Comparison of ENCODE assay signal across 8 cellular contexts in genomic region chr12:99453831-99454538, GRCh38.
DNase-seq lines count a peak whose midpoint lies in the region; ATAC-seq, FAIRE-seq and TF ChIP-seq lines count a peak whose summit lies in the region.

No MANE protein-coding gene starts in this region.

- H3K4ac ChIP-seq in trophoblast cell (ENCODE audit: low read depth, low read length) = no peak overlapping the region

- H3K9me3 ChIP-seq in OCI-LY3 (ENCODE audit: insufficient read depth, low read length) (no peaks in the 10 kb centered on the region), adrenal gland (replicated peaks in 1 of 3) (peaks cover 0 to 6% (median 0%) of the 10 kb centered on the region in 3 donors), trophoblast cell (ENCODE audit: insufficient read depth, low read depth, low read length) (no peaks in the 10 kb centered on the region)

- no peak overlapping the region for H4K12ac ChIP-seq in trophoblast cell (ENCODE audit: low read depth, low read length)

- H4K20me1 ChIP-seq in OCI-LY3 (ENCODE audit: insufficient read depth, low read length) = no peaks in the 10 kb centered on the region

- 21 to 40% (median 23%) methylated on average over 2 of the region's 2 CpGs for WGBS in adrenal gland, 4 donors
- no CpG with 5 or more reads among the region's 2 CpGs for WGBS in trophoblast cell (ENCODE audit: extremely low coverage, insufficient coverage, insufficient read length)

- H3K9me3 Mint-ChIP-seq in activated T-helper 2 cell treated with anti-CD3 and anti-CD28 coated beads, Interferon-gamma antibody, Interleukin-2, Interleukin-4, amounts not matched to agents 10 μg/mL and 5 μg/mL and 100 μg/mL, durations not matched to agents 14 hours and 24 hours and 36 hours = peaks cover 28% of the 10 kb centered on the region

- H4K91ac ChIP-seq in trophoblast cell (ENCODE audit: low read depth, low read length) = no peak overlapping the region

- no peak overlapping the region for H3K23ac ChIP-seq in trophoblast cell (ENCODE audit: low read length)

- no peak for TF ChIP-seq POLR2A in adrenal gland (IDR thresholded peaks at IDR 0.05)

- no peaks in the 10 kb centered on the region for H3K27me3 Mint-ChIP-seq in activated T-helper 2 cell treated with anti-CD3 and anti-CD28 coated beads, Interferon-gamma antibody, Interleukin-2, Interleukin-4, amounts not matched to agents 10 μg/mL and 5 μg/mL and 100 μg/mL, durations not matched to agents 14 hours and 24 hours and 36 hours (ENCODE audit: low read depth)

- no peak overlapping the region for H3K9ac ChIP-seq in OCI-LY3 (ENCODE audit: low read length)
- no peak overlapping the region for H3K9ac ChIP-seq in trophoblast cell (ENCODE audit: low read length)

- H3K27ac ChIP-seq in OCI-LY3 (ENCODE audit: low read length) = no peak overlapping the region
- peak overlapping the region in 11 of 21 experiments; percentile 12 to 84 (median 69) for H3K27ac ChIP-seq in skin epidermis
- peak overlapping the region in 1 of 5 donors; percentile 64 for H3K27ac ChIP-seq in adrenal gland
- no peak overlapping the region for H3K27ac ChIP-seq in trophoblast cell (ENCODE audit: low read depth, low read length)

- H3K27ac Mint-ChIP-seq in activated T-helper 2 cell treated with anti-CD3 and anti-CD28 coated beads, Interferon-gamma antibody, Interleukin-2, Interleukin-4, amounts not matched to agents 10 μg/mL and 5 μg/mL and 100 μg/mL, durations not matched to agents 14 hours and 24 hours and 36 hours = no peak overlapping the region

- H3K27me3 ChIP-seq in OCI-LY3 (ENCODE audit: low read depth, low read length) (no peaks in the 10 kb centered on the region), adrenal gland (no peaks in the 10 kb centered on the region), trophoblast cell (ENCODE audit: insufficient read depth, low read length) (no peaks in the 10 kb centered on the region)

- H2BK120ac ChIP-seq in trophoblast cell (ENCODE audit: insufficient read depth, low read length, poor library complexity) = no peak overlapping the region

- no peak overlapping the region for H2BK5ac ChIP-seq in trophoblast cell (ENCODE audit: low read depth, low read length, poor library complexity)

- peak; percentile 84 for FAIRE-seq in GM19239 (lab: Jason Lieb, UNC)

- no peaks in the 10 kb centered on the region for H3K79me2 ChIP-seq in OCI-LY3 (ENCODE audit: low read length)
- H3K79me2 ChIP-seq in trophoblast cell (ENCODE audit: control insufficient read depth, insufficient read depth, low read length, poor library complexity) = no peaks in the 10 kb centered on the region

- no peak overlapping the region for H3K4me3 ChIP-seq in OCI-LY3 (ENCODE audit: low read length)
- H3K4me3 ChIP-seq in skin epidermis = no peak overlapping the region
- H3K4me3 ChIP-seq in adrenal gland = no peak overlapping the region
- H3K4me3 ChIP-seq in trophoblast cell (ENCODE audit: low read depth, low read length) = no peak overlapping the region

- ATAC-seq in HG02884 (IDR thresholded peaks at IDR 0.05; ENCODE audit: unreplicated experiment) = peak; percentile 60

- H3K4me3 Mint-ChIP-seq in activated T-helper 2 cell treated with anti-CD3 and anti-CD28 coated beads, Interferon-gamma antibody, Interleukin-2, Interleukin-4, amounts not matched to agents 10 μg/mL and 5 μg/mL and 100 μg/mL, durations not matched to agents 14 hours and 24 hours and 36 hours (ENCODE audit: low read depth) = no peak overlapping the region

- H3K18ac ChIP-seq in trophoblast cell (ENCODE audit: low read length) = no peak overlapping the region

- no peak for TF ChIP-seq CTCF in OCI-LY3 (IDR thresholded peaks at IDR 0.05; ENCODE audit: low read depth, low read length)
- no peak for TF ChIP-seq CTCF in adrenal gland (IDR thresholded peaks at IDR 0.05)

- peaks cover 4% of the 10 kb centered on the region for H3K79me1 ChIP-seq in trophoblast cell (ENCODE audit: low read length)

- intact Hi-C loops in adrenal gland (cut with DNase I) = no loop called here
- intact Hi-C loops in activated T-helper 2 cell treated with anti-CD3 and anti-CD28 coated beads, Interferon-gamma antibody, Interleukin-2, Interleukin-4, amounts not matched to agents 10 μg/mL and 5 μg/mL and 100 μg/mL, durations not matched to agents 14 hours and 24 hours and 36 hours (cut with micrococcal nuclease) = no loop called here

- H4K8ac ChIP-seq in trophoblast cell (ENCODE audit: low read depth, low read length) = no peak overlapping the region

- H2BK12ac ChIP-seq in trophoblast cell (ENCODE audit: low read length) = no peak overlapping the region

- H3K4me1 Mint-ChIP-seq in activated T-helper 2 cell treated with anti-CD3 and anti-CD28 coated beads, Interferon-gamma antibody, Interleukin-2, Interleukin-4, amounts not matched to agents 10 μg/mL and 5 μg/mL and 100 μg/mL, durations not matched to agents 14 hours and 24 hours and 36 hours (ENCODE audit: low read depth) = no peaks in the 10 kb centered on the region

- no peak for DNase-seq in GM19239 (ENCODE audit: insufficient read length, low spot score)
- DNase-seq in activated CD4-positive, alpha-beta T cell treated with anti-CD3 and anti-CD28 coated beads for 1 hour = no peak
- no peak for DNase-seq in adrenal gland
- DNase-seq in activated T-helper 2 cell treated with anti-CD3 and anti-CD28 coated beads, Interferon-gamma antibody, Interleukin-2, Interleukin-4, amounts not matched to agents 10 μg/mL and 5 μg/mL and 100 μg/mL, durations not matched to agents 14 hours and 24 hours and 36 hours (ENCODE audit: low spot score) = no peak
- DNase-seq in trophoblast cell = no peak

- no peak overlapping the region for H2AK5ac ChIP-seq in trophoblast cell (ENCODE audit: low read length)

- H3K4me2 ChIP-seq in OCI-LY3 (ENCODE audit: low read length) (peak overlapping the region; percentile 40), trophoblast cell (ENCODE audit: low read length) (no peak overlapping the region)

- H3K14ac ChIP-seq in trophoblast cell (ENCODE audit: low read length) = no peak overlapping the region

- H3K4me1 ChIP-seq in OCI-LY3 (ENCODE audit: low read length) = peaks cover 16% of the 10 kb centered on the region
- H3K4me1 ChIP-seq in adrenal gland (replicated peaks in 1 of 2) = peaks cover 0 to 6% of the 10 kb centered on the region in 2 donors
- peaks cover 9% of the 10 kb centered on the region in 2 experiments for H3K4me1 ChIP-seq in trophoblast cell (ENCODE audit: control insufficient read depth in 1 of 2, insufficient read depth in 2 of 2, low read length in 2 of 2)

- peak overlapping the region; percentile 50 for H2AFZ ChIP-seq in OCI-LY3 (ENCODE audit: low read depth, low read length)
- no peak overlapping the region for H2AFZ ChIP-seq in trophoblast cell (ENCODE audit: insufficient read depth, low read length, poor library complexity)

- no peaks in the 10 kb centered on the region for H3K36me3 Mint-ChIP-seq in activated T-helper 2 cell treated with anti-CD3 and anti-CD28 coated beads, Interferon-gamma antibody, Interleukin-2, Interleukin-4, amounts not matched to agents 10 μg/mL and 5 μg/mL and 100 μg/mL, durations not matched to agents 14 hours and 24 hours and 36 hours (ENCODE audit: low read depth)

- H3K36me3 ChIP-seq in OCI-LY3 (replicated peaks; ENCODE audit: low read depth, low read length) = no peaks in the 10 kb centered on the region
- no peaks in the 10 kb centered on the region for H3K36me3 ChIP-seq in adrenal gland (replicated peaks in 1 of 2)
- no peaks in the 10 kb centered on the region for H3K36me3 ChIP-seq in trophoblast cell (ENCODE audit: control insufficient read depth in 1 of 2, insufficient read depth in 2 of 2, low read length in 2 of 2)

Comparison
In these comparisons a context has a peak if more than half of its experiments do, and no peak if none do; other contexts are left out.
1. H3K27ac ChIP-seq: peak in skin epidermis (11 of 21); none in OCI-LY3 (single experiment) and trophoblast cell (single experiment).